Comparison of ENCODE assay signal across 10 cellular contexts in the genomic region with DNA sequence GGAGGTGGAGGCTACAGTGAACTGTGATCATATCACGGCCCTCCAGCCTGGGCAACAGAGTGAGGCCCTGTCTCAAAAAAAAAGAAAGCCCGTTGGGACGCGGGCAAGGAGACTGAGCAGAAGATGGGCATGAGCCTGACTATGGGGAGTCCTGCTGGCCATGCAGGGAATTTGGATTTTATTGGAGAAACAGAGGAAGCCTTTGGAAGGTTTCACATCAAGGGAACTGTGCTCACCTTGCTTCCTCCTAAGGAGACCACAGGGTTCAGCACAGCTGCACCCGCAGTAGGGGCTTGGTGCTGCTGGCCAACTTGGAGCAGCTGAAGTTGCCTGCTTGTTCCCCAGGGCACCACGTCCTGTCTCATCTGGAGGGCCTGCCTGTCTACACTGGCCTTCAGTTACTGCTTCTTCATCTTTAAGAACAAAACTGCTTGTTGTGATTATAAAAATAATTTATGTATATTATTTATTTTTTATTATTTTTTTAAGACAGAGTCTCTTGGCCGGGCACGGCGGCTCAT. TPM values are rescaled to one million over a fixed set of nuclear protein-coding genes. Genes with fewer than 3 reads are reported as not detected.
A peak's percentile ranks its signal among the peaks of the same experiment; 100 is the strongest.
DNase-seq lines count a peak whose midpoint lies in the region; ATAC-seq and TF ChIP-seq lines count a peak whose summit lies in the region.
"Had no signal": no experiment of that assay in that cellular context is flagged by ENCODE, and none has a peak within 500 bp of the region (broad histone marks: within the 10 kb centered on the region; RNA-seq: fewer than 3 reads in every experiment).

No MANE protein-coding gene starts in this region.

- no peak overlapping the region for H3K27ac Mint-ChIP-seq in activated T-helper 2 cell treated with anti-CD3 and anti-CD28 coated beads, Interferon-gamma antibody, Interleukin-2, Interleukin-4, amounts not matched to agents 10 μg/mL and 5 μg/mL and 100 μg/mL, durations not matched to agents 14 hours and 24 hours and 36 hours

- POLR2A ChIA-PET in AG04449 (lab: Yijun Ruan, JAX), result interaction anchor here (1.6 kb wide), 1 partner anchor 65 kb away, joined by 4 read pairs; no protein-coding TSS in a partner anchor

- H3K4me1 ChIP-seq in mucosa of stomach (ENCODE audit: control insufficient read depth, insufficient read depth, low read length), result peaks cover 22% of the 10 kb centered on the region

- H3K4me3 ChIP-seq in AG04449 (ENCODE audit: low read depth, low read length), result peak overlapping the region; percentile 79
- no peak overlapping the region for H3K4me3 ChIP-seq in mucosa of stomach (ENCODE audit: low read length)

- peak overlapping the region; percentile 69 for H3K4me3 Mint-ChIP-seq in activated T-helper 2 cell treated with anti-CD3 and anti-CD28 coated beads, Interferon-gamma antibody, Interleukin-2, Interleukin-4, amounts not matched to agents 10 μg/mL and 5 μg/mL and 100 μg/mL, durations not matched to agents 14 hours and 24 hours and 36 hours (ENCODE audit: low read depth)

- H3K27ac ChIP-seq in caudate nucleus (ENCODE audit: low read depth, low read length), result no peak overlapping the region

- CTCF ChIA-PET in AG04449 (lab: Yijun Ruan, JAX), result interaction anchor here (1.6 to 3.0 kb wide), 3 partner anchors 7 to 121 kb away, joined by 6 to 15 read pairs (median 6); no protein-coding TSS in a partner anchor

- no peaks in the 10 kb centered on the region for H3K27me3 ChIP-seq in mucosa of stomach (ENCODE audit: control insufficient read depth, insufficient read depth, low read length)

- no peaks in the 10 kb centered on the region for H3K36me3 ChIP-seq in mucosa of stomach (ENCODE audit: control insufficient read depth, insufficient read depth, low read length)

- H3K27me3 Mint-ChIP-seq in activated T-helper 2 cell treated with anti-CD3 and anti-CD28 coated beads, Interferon-gamma antibody, Interleukin-2, Interleukin-4, amounts not matched to agents 10 μg/mL and 5 μg/mL and 100 μg/mL, durations not matched to agents 14 hours and 24 hours and 36 hours (ENCODE audit: low read depth), result no peaks in the 10 kb centered on the region

- no peaks in the 10 kb centered on the region for H3K36me3 Mint-ChIP-seq in activated T-helper 2 cell treated with anti-CD3 and anti-CD28 coated beads, Interferon-gamma antibody, Interleukin-2, Interleukin-4, amounts not matched to agents 10 μg/mL and 5 μg/mL and 100 μg/mL, durations not matched to agents 14 hours and 24 hours and 36 hours (ENCODE audit: low read depth)

- DNase-seq in AG04449 (ENCODE audit: low read depth, low spot score), result no peak
- peak; percentile 35 for DNase-seq in H4 (ENCODE audit: low spot score)
- no peak for DNase-seq in activated T-helper 2 cell treated with anti-CD3 and anti-CD28 coated beads, Interferon-gamma antibody, Interleukin-2, Interleukin-4, amounts not matched to agents 10 μg/mL and 5 μg/mL and 100 μg/mL, durations not matched to agents 14 hours and 24 hours and 36 hours (ENCODE audit: low spot score)
- no peak for DNase-seq in caudate nucleus (lab: John Stamatoyannopoulos, UW)
- no peak for DNase-seq in NCI-H446 treated with DMSO at 0.1 percent for 48 hours (lab: John Stamatoyannopoulos, UW)
- DNase-seq: KG1 had no signal

- no peaks in the 10 kb centered on the region for H3K9me3 ChIP-seq in mucosa of stomach (ENCODE audit: control insufficient read depth, low read length)
- H3K9me3 ChIP-seq: mucosa of descending colon had no signal

- H3K9ac ChIP-seq in mucosa of stomach (ENCODE audit: low read length), result peak overlapping the region; percentile 73

- H3K9me3 Mint-ChIP-seq in activated T-helper 2 cell treated with anti-CD3 and anti-CD28 coated beads, Interferon-gamma antibody, Interleukin-2, Interleukin-4, amounts not matched to agents 10 μg/mL and 5 μg/mL and 100 μg/mL, durations not matched to agents 14 hours and 24 hours and 36 hours, result no peaks in the 10 kb centered on the region

- intact Hi-C loops in activated T-helper 2 cell treated with anti-CD3 and anti-CD28 coated beads, Interferon-gamma antibody, Interleukin-2, Interleukin-4, amounts not matched to agents 10 μg/mL and 5 μg/mL and 100 μg/mL, durations not matched to agents 14 hours and 24 hours and 36 hours (cut with micrococcal nuclease), result no loop called here

- no peak for ATAC-seq in GM21447 (IDR thresholded peaks at IDR 0.05; ENCODE audit: unreplicated experiment)
- ATAC-seq in GM18520 (IDR thresholded peaks at IDR 0.05; ENCODE audit: unreplicated experiment), result no peak

- H3K4me1 Mint-ChIP-seq in activated T-helper 2 cell treated with anti-CD3 and anti-CD28 coated beads, Interferon-gamma antibody, Interleukin-2, Interleukin-4, amounts not matched to agents 10 μg/mL and 5 μg/mL and 100 μg/mL, durations not matched to agents 14 hours and 24 hours and 36 hours (ENCODE audit: low read depth), result peaks cover 12% of the 10 kb centered on the region

- TF ChIP-seq CTCF in AG04449 (IDR thresholded peaks at IDR 0.05; ENCODE audit: insufficient read depth, low read length, missing control alignments), result peak; percentile 6

RNA-seq across cellular contexts. Expression of a gene that starts 1.5 kb away (rescaled TPM):
- total RNA-seq in H4 (2014; rRNA removed; shearing (Covaris generic)), result 13.5 and 17.2 TPM in 2 replicates
- 9.4 and 12.3 TPM in 2 replicates for total RNA-seq in activated T-helper 2 cell treated with anti-CD3 and anti-CD28 coated beads, Interferon-gamma antibody, Interleukin-2, Interleukin-4, amounts not matched to agents 10 μg/mL and 5 μg/mL and 100 μg/mL, durations not matched to agents 14 hours and 24 hours and 36 hours

RNA-seq across cellular contexts. Expression of a gene that starts 4.9 kb away (rescaled TPM):
- 31.7 and 41.5 TPM in 2 replicates for total RNA-seq in H4 (2014; rRNA removed; shearing (Covaris generic))
- 39.9 and 41.9 TPM in 2 replicates for total RNA-seq in activated T-helper 2 cell treated with anti-CD3 and anti-CD28 coated beads, Interferon-gamma antibody, Interleukin-2, Interleukin-4, amounts not matched to agents 10 μg/mL and 5 μg/mL and 100 μg/mL, durations not matched to agents 14 hours and 24 hours and 36 hours

RNA-seq across cellular contexts. Expression of a gene that starts 40.7 kb away (rescaled TPM):
- total RNA-seq in H4 (2014; rRNA removed; shearing (Covaris generic)), result 11.0 and 14.7 TPM in 2 replicates
- 41.0 and 45.6 TPM in 2 replicates for total RNA-seq in activated T-helper 2 cell treated with anti-CD3 and anti-CD28 coated beads, Interferon-gamma antibody, Interleukin-2, Interleukin-4, amounts not matched to agents 10 μg/mL and 5 μg/mL and 100 μg/mL, durations not matched to agents 14 hours and 24 hours and 36 hours
